Comparison of ENCODE assay signal across 10 cellular contexts in the genomic region with DNA sequence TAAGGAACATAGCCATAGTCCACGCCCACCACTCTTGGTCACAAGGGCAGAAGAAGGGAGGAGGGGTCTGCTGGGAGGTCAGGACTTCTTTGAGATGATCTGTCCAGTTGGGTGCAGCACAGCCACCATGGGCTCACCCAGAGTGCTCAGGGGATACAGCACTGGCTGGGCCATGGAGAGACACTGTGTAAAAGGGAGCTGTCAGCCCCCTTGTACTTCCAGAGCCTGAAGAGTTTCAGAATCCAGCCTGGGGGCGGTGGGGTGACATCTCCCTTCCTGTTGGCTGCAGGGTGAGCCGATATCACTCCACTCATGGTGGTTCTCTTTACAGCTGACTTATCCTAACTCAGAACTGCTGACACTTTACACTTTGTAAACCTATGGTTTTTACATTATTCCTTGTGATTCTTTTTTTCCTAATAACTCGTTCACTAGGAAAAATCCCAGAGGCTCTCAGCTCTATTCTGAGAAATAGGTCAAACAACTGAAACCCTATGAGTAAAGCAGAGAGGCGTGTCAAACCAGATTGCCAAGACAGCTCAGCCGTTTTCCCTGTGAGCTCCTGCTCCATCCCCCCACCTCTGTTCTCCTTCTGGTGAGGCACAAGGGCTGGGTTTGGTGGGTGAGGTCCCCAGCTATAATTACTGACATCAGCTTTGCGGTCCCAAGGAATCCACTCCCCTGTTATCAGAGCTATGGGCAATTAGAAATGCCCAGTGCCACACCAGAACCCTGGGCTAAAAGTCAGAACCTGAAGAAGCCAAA. TPM values are rescaled to one million over a fixed set of nuclear protein-coding genes. Genes with fewer than 3 reads are reported as not detected.
DNase-seq lines count a peak whose midpoint lies in the region; ATAC-seq and TF ChIP-seq lines count a peak whose summit lies in the region.
"Had no signal": no experiment of that assay in that cellular context is flagged by ENCODE, and none has a peak within 500 bp of the region (broad histone marks: within the 10 kb centered on the region; RNA-seq: fewer than 3 reads in every experiment).

No MANE protein-coding gene starts in this region.

- H3K27ac ChIP-seq in right atrium auricular region (peak overlapping the region; percentile 67 to 74), stomach smooth muscle (ENCODE audit: low read length) (peak overlapping the region; percentile 18)
- H3K27ac ChIP-seq in CD4-positive, alpha-beta memory T cell (ENCODE audit: low read depth, low read length) = no peak overlapping the region

- peaks cover 20 to 42% of the 10 kb centered on the region in 2 donors for H3K36me3 Mint-ChIP-seq in CD4-positive, alpha-beta memory T cell

- no peak overlapping the region for H3K4me3 Mint-ChIP-seq in CD4-positive, alpha-beta memory T cell

- no peak overlapping the region for H3K27ac Mint-ChIP-seq in CD4-positive, alpha-beta memory T cell

- in situ Hi-C loops in astrocyte of the spinal cord (cut with HindIII; ENCODE audit: low sequenced_read_pairs) = no loop called here

- CTCF ChIA-PET in CD4-positive, alpha-beta memory T cell (lab: Charles Lee; ENCODE audit: partially characterized antibody) = no interaction called here

- H3K27me3 Mint-ChIP-seq in CD4-positive, alpha-beta memory T cell = no peaks in the 10 kb centered on the region
- H3K27me3 Mint-ChIP-seq: IgD-negative memory B cell had no signal

- ATAC-seq in GM18511 (IDR thresholded peaks at IDR 0.05; ENCODE audit: unreplicated experiment) = no peak
- no peak for ATAC-seq in GM18520 (IDR thresholded peaks at IDR 0.05; ENCODE audit: unreplicated experiment)

- intact Hi-C loops in CD4-positive, alpha-beta memory T cell (cut with micrococcal nuclease) = no loop called here

- H3K4me3 ChIP-seq in astrocyte of the spinal cord (ENCODE audit: low read depth, low read length) (no peak overlapping the region), right atrium auricular region (no peak overlapping the region), stomach smooth muscle (ENCODE audit: low read length in 2 of 2) (no peak overlapping the region), BE2C (ENCODE audit: low read depth, low read length) (no peak overlapping the region)
- H3K4me3 ChIP-seq in CD4-positive, alpha-beta memory T cell (ENCODE audit: low read length in 2 of 2) = no peak overlapping the region

- H3K4me1 Mint-ChIP-seq in CD4-positive, alpha-beta memory T cell = peaks cover 8 to 31% (median 18%) of the 10 kb centered on the region in 4 donors

- H3K36me3 ChIP-seq in right atrium auricular region = peaks cover 20% of the 10 kb centered on the region
- H3K36me3 ChIP-seq in stomach smooth muscle (ENCODE audit: control insufficient read depth in 2 of 2, insufficient read depth in 2 of 2, low read length in 2 of 2) = peaks cover 31% of the 10 kb centered on the region in 2 donors
- peaks cover 21% of the 10 kb centered on the region for H3K36me3 ChIP-seq in CD4-positive, alpha-beta memory T cell (ENCODE audit: insufficient read depth, low read length)
- peaks cover 20% of the 10 kb centered on the region for H3K36me3 ChIP-seq in BE2C

- H3K4me1 ChIP-seq in right atrium auricular region = peaks cover 0 to 46% of the 10 kb centered on the region in 2 donors
- H3K4me1 ChIP-seq in stomach smooth muscle (ENCODE audit: control insufficient read depth, insufficient read depth, low read length) = peaks cover 27% of the 10 kb centered on the region
- peaks cover 20% of the 10 kb centered on the region for H3K4me1 ChIP-seq in CD4-positive, alpha-beta memory T cell (ENCODE audit: insufficient read depth, low read length)
- H3K4me1 ChIP-seq in BE2C = no peaks in the 10 kb centered on the region

- H3K9ac ChIP-seq in stomach smooth muscle (ENCODE audit: low read length in 2 of 2) = no peak overlapping the region

- H3K9me3 Mint-ChIP-seq in CD4-positive, alpha-beta memory T cell = peaks cover 0 to 2% (median 0%) of the 10 kb centered on the region in 8 donors
- H3K9me3 Mint-ChIP-seq: IgD-negative memory B cell had no signal

- H3K27me3 ChIP-seq in right atrium auricular region = no peaks in the 10 kb centered on the region
- no peaks in the 10 kb centered on the region for H3K27me3 ChIP-seq in stomach smooth muscle (ENCODE audit: control insufficient read depth in 1 of 2, insufficient read depth in 2 of 2, low read length in 2 of 2)
- no peaks in the 10 kb centered on the region for H3K27me3 ChIP-seq in CD4-positive, alpha-beta memory T cell (ENCODE audit: insufficient read depth, low read length)
- no peaks in the 10 kb centered on the region for H3K27me3 ChIP-seq in BE2C

- POLR2A ChIA-PET in CD4-positive, alpha-beta memory T cell (lab: Charles Lee; ENCODE audit: partially characterized antibody) = no interaction called here

- DNase-seq in HCEC 1CT (peak; percentile 92), astrocyte of the spinal cord (ENCODE audit: low read depth, low spot score) (peak; percentile 66), right atrium auricular region (ENCODE audit: low spot score) (peak; percentile 70), BE2C (no peak)
- no peak for DNase-seq in CD4-positive, alpha-beta memory T cell
- DNase-seq: cortex of kidney had no signal

- TF ChIP-seq CTCF in astrocyte of the spinal cord (IDR thresholded peaks at IDR 0.05; ENCODE audit: low read depth, low read length) (no peak), right atrium auricular region (IDR thresholded peaks at IDR 0.05) (no peak), BE2C (IDR thresholded peaks at IDR 0.05; ENCODE audit: low read depth, low read length) (no peak)

- H3K9me3 ChIP-seq in right atrium auricular region (no peaks in the 10 kb centered on the region), stomach smooth muscle (ENCODE audit: control insufficient read depth in 2 of 2, low read length in 2 of 2) (no peaks in the 10 kb centered on the region), BE2C (no peaks in the 10 kb centered on the region; the same call in 1 of the 2 replicates)
- no peaks in the 10 kb centered on the region for H3K9me3 ChIP-seq in CD4-positive, alpha-beta memory T cell (ENCODE audit: control insufficient read depth in 1 of 2, low read length in 2 of 2)

RNA-seq across cellular contexts. Expression of gene MRPS24, which starts 3.3 kb away (rescaled TPM):
- total RNA-seq in right atrium auricular region = 100 to 1,000 TPM; 127 to 171 TPM
- 10 to 100 TPM; 52.2 to 52.7 TPM for total RNA-seq in CD4-positive, alpha-beta memory T cell
- polyA plus RNA-seq in CD4-positive, alpha-beta memory T cell = 100 to 1,000 TPM; 130 to 136 TPM
- 470 TPM for polyA plus RNA-seq in BE2C (2012; ENCODE audit: insufficient read depth, insufficient read length, low read depth)

RNA-seq across cellular contexts. Expression of gene URGCP, which starts 33.8 kb away (rescaled TPM):
- total RNA-seq in right atrium auricular region = 10 to 100 TPM; 26.4 to 30.9 TPM
- total RNA-seq in CD4-positive, alpha-beta memory T cell = 10 to 100 TPM; 35.5 to 36.1 TPM
- polyA plus RNA-seq in CD4-positive, alpha-beta memory T cell = 10 to 100 TPM; 17.1 to 28.9 TPM
- 34.4 TPM for polyA plus RNA-seq in BE2C (2012; ENCODE audit: insufficient read depth, insufficient read length, low read depth)

RNA-seq across cellular contexts. Expression of gene UBE2D4, which starts 53.7 kb away (rescaled TPM):
- 10 to 100 TPM; 47.4 to 50.5 TPM for total RNA-seq in right atrium auricular region
- total RNA-seq in CD4-positive, alpha-beta memory T cell = 10 to 100 TPM; 10.9 to 11.0 TPM
- polyA plus RNA-seq in CD4-positive, alpha-beta memory T cell = 10 to 100 TPM; 16.5 to 21.9 TPM
- 40.5 TPM for polyA plus RNA-seq in BE2C (2012; ENCODE audit: insufficient read depth, insufficient read length, low read depth)

Comparison
In these comparisons a context has a peak if more than half of its experiments do, and no peak if none do; other contexts are left out.
1. DNase-seq: peak in HCEC 1CT (single experiment), astrocyte of the spinal cord (single experiment) and right atrium auricular region (single experiment); none in CD4-positive, alpha-beta memory T cell (0 of 5) and BE2C (single experiment).
2. RNA of gene UBE2D4, which starts 53.7 kb away (total RNA-seq): 47.4 to 50.5 TPM in right atrium auricular region; 10.9 to 11.0 TPM in CD4-positive, alpha-beta memory T cell; every median in the first group is over 4 times any median in the second.